1 cellular context compared by ENCODE assay signal in the genomic region with DNA sequence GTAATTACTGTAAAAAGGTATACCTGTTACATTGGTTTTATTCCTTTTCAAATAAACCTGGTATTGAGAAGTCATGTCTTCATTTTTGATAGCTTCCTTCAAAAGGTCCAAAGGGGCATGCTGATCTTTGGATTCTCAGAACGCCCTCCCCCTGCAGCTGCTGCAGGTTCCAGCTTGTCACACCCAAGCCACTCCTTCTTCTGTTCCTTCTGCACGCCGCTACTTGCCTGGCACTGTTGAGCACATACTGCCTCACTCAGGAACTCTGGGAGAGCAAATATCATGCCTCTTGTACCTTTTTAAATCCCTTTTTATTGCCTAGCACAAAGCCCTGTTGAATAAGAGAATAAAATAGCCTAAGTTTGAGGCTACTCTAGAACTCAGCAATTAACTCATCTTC.
TF ChIP-seq lines count a peak whose summit lies in the region.

No MANE protein-coding gene starts in this region.

TF ChIP-seq in GM12878, 131 proteins besides CTCF, POLR2A, EP300 and RAD21:
- TF ChIP-seq, protein P1, sequence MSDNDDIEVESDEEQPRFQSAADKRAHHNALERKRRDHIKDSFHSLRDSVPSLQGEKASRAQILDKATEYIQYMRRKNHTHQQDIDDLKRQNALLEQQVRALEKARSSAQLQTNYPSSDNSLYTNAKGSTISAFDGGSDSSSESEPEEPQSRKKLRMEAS (IDR thresholded peaks at IDR 0.05; ENCODE audit: low read depth, low read length), result no peak
- no peak for TF ChIP-seq NFIC (IDR thresholded peaks at IDR 0.05; ENCODE audit: low read depth, low read length)
TF ChIP-seq in GM12878: peak in this region for 0.
